Comparison of ENCODE assay signal across 8 cellular contexts in genomic region chr10:110918633-110919348, GRCh38. TPM values are rescaled to one million over a fixed set of nuclear protein-coding genes. Genes with fewer than 3 reads are reported as not detected.
A peak's percentile ranks its signal among the peaks of the same experiment; 100 is the strongest.
DNase-seq lines count a peak whose midpoint lies in the region; ATAC-seq, FAIRE-seq and TF ChIP-seq lines count a peak whose summit lies in the region.

A gene with protein sequence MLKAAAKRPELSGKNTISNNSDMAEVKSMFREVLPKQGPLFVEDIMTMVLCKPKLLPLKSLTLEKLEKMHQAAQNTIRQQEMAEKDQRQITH (minus strand): TSS chr10:110919180. CDS start chr10:110918157, 1,023 bp downstream.

- H3K27ac ChIP-seq in CD4-positive, CD25-positive, alpha-beta regulatory T cell (ENCODE audit: insufficient read depth, low read length, poor library complexity, severe bottlenecking), result peak within 1 kb of the TSS; percentile 99
- H3K27ac ChIP-seq in thoracic aorta, result peak within 1 kb of the TSS; percentile 97 to 99

- H3K4me1 ChIP-seq in CD4-positive, CD25-positive, alpha-beta regulatory T cell (ENCODE audit: control insufficient read depth, insufficient read depth, low read length, poor library complexity, severe bottlenecking), result peaks cover 25% of the 10 kb centered on the region
- H3K4me1 ChIP-seq in thoracic aorta (ENCODE audit: control insufficient read depth in 1 of 2, low read depth in 2 of 2), result peaks cover 20 to 27% of the 10 kb centered on the region in 2 donors

- no peak for TF ChIP-seq CTCF in thoracic aorta (IDR thresholded peaks at IDR 0.05)

- no peaks in the 10 kb centered on the region for H3K27me3 ChIP-seq in CD4-positive, CD25-positive, alpha-beta regulatory T cell (ENCODE audit: control insufficient read depth, insufficient read depth, low read length)
- H3K27me3 ChIP-seq in thoracic aorta (replicated peaks; ENCODE audit: insufficient read depth), result no peaks in the 10 kb centered on the region

- H3K4me3 Mint-ChIP-seq in CD4-positive, CD25-positive, alpha-beta regulatory T cell, result peak within 1 kb of the TSS; percentile 98 to 100 (median 100)
- peak within 1 kb of the TSS; percentile 92 for H3K4me3 Mint-ChIP-seq in activated CD4-positive, alpha-beta memory T cell treated with anti-CD3 and anti-CD28 coated beads for 36 hours

- H3K4me1 Mint-ChIP-seq in CD4-positive, CD25-positive, alpha-beta regulatory T cell, result peaks cover 15 to 67% (median 37%) of the 10 kb centered on the region in 4 donors
- peaks cover 39% of the 10 kb centered on the region for H3K4me1 Mint-ChIP-seq in activated CD4-positive, alpha-beta memory T cell treated with anti-CD3 and anti-CD28 coated beads for 36 hours (ENCODE audit: low read depth)

- POLR2A ChIA-PET in activated CD4-positive, alpha-beta memory T cell treated with anti-CD3 and anti-CD28 coated beads for 36 hours (lab: Charles Lee), result interaction anchor here (0.6 to 2.2 kb wide), 19 partner anchors 10 to 175 kb away, joined by 3 to 11 read pairs (median 4); partner anchors contain the start of gene PDCD4

- H3K27me3 Mint-ChIP-seq in CD4-positive, CD25-positive, alpha-beta regulatory T cell, result no peaks in the 10 kb centered on the region
- H3K27me3 Mint-ChIP-seq in activated CD4-positive, alpha-beta memory T cell treated with anti-CD3 and anti-CD28 coated beads for 36 hours, result no peaks in the 10 kb centered on the region

- CTCF ChIA-PET in activated CD4-positive, alpha-beta memory T cell treated with anti-CD3 and anti-CD28 coated beads for 36 hours (lab: Charles Lee), result interaction anchor here (0.9 to 3.1 kb wide), 4 partner anchors 16 to 172 kb away, joined by 3 to 22 read pairs (median 8); no protein-coding TSS in a partner anchor

- H3K9me3 ChIP-seq in CD4-positive, CD25-positive, alpha-beta regulatory T cell (ENCODE audit: control insufficient read depth in 2 of 2, low read length in 2 of 2), result no peaks in the 10 kb centered on the region
- H3K9me3 ChIP-seq in thoracic aorta, result no peaks in the 10 kb centered on the region

- H3K36me3 Mint-ChIP-seq in CD4-positive, CD25-positive, alpha-beta regulatory T cell, result peaks cover 8% of the 10 kb centered on the region
- H3K36me3 Mint-ChIP-seq in activated CD4-positive, alpha-beta memory T cell treated with anti-CD3 and anti-CD28 coated beads for 36 hours, result peaks cover 9% of the 10 kb centered on the region

- no peaks in the 10 kb centered on the region for H3K9me3 Mint-ChIP-seq in CD4-positive, CD25-positive, alpha-beta regulatory T cell
- H3K9me3 Mint-ChIP-seq in activated CD4-positive, alpha-beta memory T cell treated with anti-CD3 and anti-CD28 coated beads for 36 hours, result no peaks in the 10 kb centered on the region

- FAIRE-seq in endometrium (lab: Jason Lieb, UNC), result peak; percentile 99

- ATAC-seq in CD4-positive, CD25-positive, alpha-beta regulatory T cell (ENCODE audit: low read depth in 2 of 2), result peak; percentile 39 to 96
- ATAC-seq in GM19023 (IDR thresholded peaks at IDR 0.05; ENCODE audit: unreplicated experiment) (peak; percentile 85), HG03135 (IDR thresholded peaks at IDR 0.05; ENCODE audit: unreplicated experiment) (peak; percentile 85), thoracic aorta (ENCODE audit: insufficient number of reproducible peaks, low FRiP score, low read depth) (peak; percentile 97)

- H3K36me3 ChIP-seq in CD4-positive, CD25-positive, alpha-beta regulatory T cell (ENCODE audit: control insufficient read depth, insufficient read depth, low read length), result peaks cover 8% of the 10 kb centered on the region
- no peaks in the 10 kb centered on the region for H3K36me3 ChIP-seq in thoracic aorta

- peak within 1 kb of the TSS; percentile 99 for H3K4me3 ChIP-seq in CD4-positive, CD25-positive, alpha-beta regulatory T cell (ENCODE audit: low read depth, low read length)
- peak within 1 kb of the TSS; percentile 81 for H3K4me3 ChIP-seq in thoracic aorta

- DNase-seq in CD4-positive, CD25-positive, alpha-beta regulatory T cell, result peak in 2 of 3 donors; percentile 75 to 92
- peak; percentile 98 for DNase-seq in NCI-H2227 (lab: John Stamatoyannopoulos, UW; ENCODE audit: unreplicated experiment)
- DNase-seq in activated CD4-positive, alpha-beta memory T cell treated with anti-CD3 and anti-CD28 coated beads for 36 hours, result peak; percentile 93
- DNase-seq in mesenteric fat pad (ENCODE audit: low spot score), result peak; percentile 98
- DNase-seq in thoracic aorta (ENCODE audit: low spot score), result peak; percentile 98

- peak within 1 kb of the TSS; percentile 98 to 100 (median 100) for H3K27ac Mint-ChIP-seq in CD4-positive, CD25-positive, alpha-beta regulatory T cell
- H3K27ac Mint-ChIP-seq in activated CD4-positive, alpha-beta memory T cell treated with anti-CD3 and anti-CD28 coated beads for 36 hours, result peak within 1 kb of the TSS; percentile 99

- intact Hi-C loops in activated CD4-positive, alpha-beta memory T cell treated with anti-CD3 and anti-CD28 coated beads for 36 hours (cut with micrococcal nuclease), result loop anchor here (1.0 to 10.0 kb wide), 9 partner anchors 15 to 708 kb away; partner anchors contain the start of genes DUSP5, PDCD4 and SMC3

RNA-seq across cellular contexts. Expression of the gene that starts here (rescaled TPM):
- total RNA-seq in CD4-positive, CD25-positive, alpha-beta regulatory T cell, result 42.3 TPM
- 10 to 100 TPM; 34.1 to 39.8 (median 36.8) TPM for polyA plus RNA-seq in CD4-positive, CD25-positive, alpha-beta regulatory T cell
- 10 to 100 TPM; 36.4 to 43.9 TPM for total RNA-seq in activated CD4-positive, alpha-beta memory T cell treated with anti-CD3 and anti-CD28 coated beads for 36 hours
- total RNA-seq in mesenteric fat pad, result 26.9 TPM
- total RNA-seq in thoracic aorta, result 10 to 100 TPM; 19.0 to 33.2 TPM

Comparison
In these comparisons a context has a peak if more than half of its experiments do, and no peak if none do; other contexts are left out.
1. Peak in every context shown above with its lines: DNase-seq, ATAC-seq, H3K4me3 ChIP-seq and H3K27ac ChIP-seq.